Comparison of ENCODE assay signal across 13 cellular contexts in the genomic region with DNA sequence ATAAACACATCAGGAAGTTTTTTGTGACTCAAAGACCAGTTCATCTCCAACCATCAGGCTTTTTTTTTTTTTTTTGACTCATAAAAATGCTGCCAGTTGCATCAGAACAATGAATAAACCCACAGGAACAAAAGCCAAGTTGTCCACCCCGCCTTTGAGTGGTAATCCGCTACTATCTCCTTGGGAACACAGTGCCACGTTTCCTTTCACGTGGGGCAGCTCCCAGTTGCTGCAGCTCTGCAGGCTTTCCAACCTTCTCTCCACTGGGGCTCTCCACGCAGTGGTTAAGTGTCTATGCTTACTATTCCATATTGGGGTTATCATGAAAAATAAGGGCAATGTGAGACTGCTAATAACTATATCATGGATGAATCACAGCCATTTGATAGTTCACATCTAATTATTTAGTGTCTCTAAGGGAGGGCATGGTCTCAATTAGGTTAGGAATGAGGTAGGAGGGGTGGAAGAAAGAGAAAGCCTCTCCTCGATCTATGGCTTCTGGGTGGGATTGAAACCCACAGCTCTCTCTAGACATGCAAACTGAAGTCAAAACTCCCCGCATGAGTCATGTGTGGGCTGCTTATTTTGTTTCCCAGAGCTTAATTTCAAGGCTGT. TPM values are rescaled to one million over a fixed set of nuclear protein-coding genes. Genes with fewer than 3 reads are reported as not detected.
DNase-seq lines count a peak whose midpoint lies in the region; ATAC-seq and TF ChIP-seq lines count a peak whose summit lies in the region.
"Had no signal": no experiment of that assay in that cellular context is flagged by ENCODE, and none has a peak within 500 bp of the region (broad histone marks: within the 10 kb centered on the region; RNA-seq: fewer than 3 reads in every experiment).

No MANE protein-coding gene starts in this region.

- TF ChIP-seq CTCF in nephron (IDR thresholded peaks at IDR 0.05; ENCODE audit: unreplicated experiment in 3 of 3) (no peak), nephron progenitor cell (IDR thresholded peaks at IDR 0.05) (no peak), tibial nerve (IDR thresholded peaks at IDR 0.05) (no peak)

- DNase-seq in COLO829 (ENCODE audit: low spot score) (peak; percentile 71), MG63 (peak; percentile 81), dermis blood vessel endothelial cell (peak; percentile 18), nephron progenitor cell (no peak), tibial nerve (ENCODE audit: low spot score in 2 of 2) (no peak)
- DNase-seq: islet precursor cell, NCI-H774, T-helper 9 cell had no signal

- H3K9me3 Mint-ChIP-seq in nephron (no peaks in the 10 kb centered on the region), nephron progenitor cell (no peaks in the 10 kb centered on the region)
- H3K9me3 Mint-ChIP-seq: dendritic cell treated with granulocyte-macrophage colony-stimulating factor and Interleukin-4, amounts not matched to agents 40 ng/mL and 50 ng/mL, for 4 days had no signal

- peak overlapping the region in 1 of 3 experiments; percentile 5 for H3K4me3 Mint-ChIP-seq in nephron
- no peak overlapping the region for H3K4me3 Mint-ChIP-seq in nephron progenitor cell
- H3K4me3 Mint-ChIP-seq: dendritic cell treated with granulocyte-macrophage colony-stimulating factor and Interleukin-4, amounts not matched to agents 40 ng/mL and 50 ng/mL, for 4 days had no signal

- H3K27ac ChIP-seq in tibial nerve, result no peak overlapping the region

- H3K9me3 ChIP-seq in MG63, result no peaks in the 10 kb centered on the region
- no peaks in the 10 kb centered on the region for H3K9me3 ChIP-seq in tibial nerve

- H3K4me3 ChIP-seq in MG63 (peak overlapping the region; percentile 15; the same call in 1 of the 2 replicates), tibial nerve (no peak overlapping the region)

- H3K27me3 Mint-ChIP-seq in nephron (ENCODE audit: low read depth), result peaks cover 3% of the 10 kb centered on the region
- peaks cover 9% of the 10 kb centered on the region for H3K27me3 Mint-ChIP-seq in nephron progenitor cell (ENCODE audit: low read depth, poor library complexity)
- H3K27me3 Mint-ChIP-seq: dendritic cell treated with granulocyte-macrophage colony-stimulating factor and Interleukin-4, amounts not matched to agents 40 ng/mL and 50 ng/mL, for 4 days had no signal

- H3K36me3 ChIP-seq in MG63, result no peaks in the 10 kb centered on the region
- no peaks in the 10 kb centered on the region for H3K36me3 ChIP-seq in tibial nerve

- H3K27me3 ChIP-seq in MG63, result no peaks in the 10 kb centered on the region
- no peaks in the 10 kb centered on the region for H3K27me3 ChIP-seq in tibial nerve

- H3K4me1 ChIP-seq in tibial nerve, result peaks cover 0 to 12% (median 0%) of the 10 kb centered on the region in 4 donors

- WGBS in tibial nerve, 2 donors, result 45 to 54% methylated on average over 7 of the region's 7 CpGs

- ATAC-seq in GM18907 (IDR thresholded peaks at IDR 0.05; ENCODE audit: unreplicated experiment) (no peak), GM21528 (IDR thresholded peaks at IDR 0.05; ENCODE audit: low FRiP score, unreplicated experiment) (no peak)

- H3K36me3 Mint-ChIP-seq in nephron (ENCODE audit: low read depth), result no peaks in the 10 kb centered on the region
- H3K36me3 Mint-ChIP-seq in nephron progenitor cell (ENCODE audit: low read depth), result no peaks in the 10 kb centered on the region

- H3K4me1 Mint-ChIP-seq in nephron (peaks cover 32% of the 10 kb centered on the region), nephron progenitor cell (peaks cover 27% of the 10 kb centered on the region)

- no peak for TF ChIP-seq POLR2A in tibial nerve (IDR thresholded peaks at IDR 0.05)

- H3K27ac Mint-ChIP-seq in nephron, result peak overlapping the region; percentile 2 to 81 (median 70)
- no peak overlapping the region for H3K27ac Mint-ChIP-seq in nephron progenitor cell
- H3K27ac Mint-ChIP-seq: dendritic cell treated with granulocyte-macrophage colony-stimulating factor and Interleukin-4, amounts not matched to agents 40 ng/mL and 50 ng/mL, for 4 days had no signal

- TF ChIP-seq EP300 in tibial nerve (IDR thresholded peaks at IDR 0.05), result no peak

RNA-seq across cellular contexts. Expression of gene ACTBL2, which starts 55.8 kb away (rescaled TPM):
- total RNA-seq in MG63 (2014; rRNA removed; shearing (Covaris generic); ENCODE audit: low replicate concordance), result 0.30 and 1.8 TPM in 2 replicates
- total RNA-seq in dermis blood vessel endothelial cell (0.05 and 0.17 TPM in 2 replicates), tibial nerve (not detected)
- total RNA-seq: pulmonary artery endothelial cell had no signal

Comparison
In these comparisons a context has a peak if more than half of its experiments do, and no peak if none do; other contexts are left out.
1. DNase-seq: peak in COLO829 (single experiment), MG63 (single experiment) and dermis blood vessel endothelial cell (single experiment); none in nephron progenitor cell (single experiment) and tibial nerve (0 of 2).